24 cellular contexts compared by ENCODE assay signal in the genomic region with DNA sequence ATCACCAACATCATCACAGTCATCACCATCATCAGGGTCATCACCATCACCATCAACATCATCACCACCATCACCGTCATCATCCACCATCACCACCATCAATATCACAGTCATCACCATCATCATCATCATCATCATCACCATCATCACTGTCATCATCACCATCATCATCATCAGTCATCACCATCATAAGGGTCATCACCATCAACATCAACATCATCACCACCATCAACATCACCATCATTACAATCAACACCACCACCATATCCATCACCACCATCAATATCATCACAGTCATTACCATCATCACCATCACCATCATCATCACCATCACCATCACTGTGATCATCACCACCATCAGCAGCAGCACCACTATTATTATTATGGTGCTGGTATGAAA.
DNase-seq lines count a peak whose midpoint lies in the region; ATAC-seq, FAIRE-seq and TF ChIP-seq lines count a peak whose summit lies in the region.
"Had no signal": no experiment of that assay in that cellular context is flagged by ENCODE, and none has a peak within 500 bp of the region (broad histone marks: within the 10 kb centered on the region; RNA-seq: fewer than 3 reads in every experiment).

No MANE protein-coding gene starts in this region.

- H3K4me2 ChIP-seq in IMR-90 (ENCODE audit: low read depth, low read length) (no peak overlapping the region), astrocyte (ENCODE audit: low read length) (no peak overlapping the region), endothelial cell of umbilical vein (ENCODE audit: insufficient read depth, low read length) (no peak overlapping the region)
- H3K4me2 ChIP-seq: A549; BLaER1 treated with 17β-estradiol and CSF1 and Interleukin-3, amounts not matched to agents 10 nM and 100 nM had no signal

- H3K23ac ChIP-seq in IMR-90 (ENCODE audit: low read depth, low read length) = 0 out of 2 replicates have a peak overlapping the region, but pooled peaks have one; percentile 47

- H3K4me3 ChIP-seq in IMR-90 (ENCODE audit: insufficient read depth, low read depth, low read length) (no peak overlapping the region), astrocyte (ENCODE audit: insufficient read depth, low read depth, low read length) (no peak overlapping the region), endothelial cell of umbilical vein (replicated peaks in 1 of 3; ENCODE audit: insufficient read depth in 1 of 3, low read depth in 1 of 3, low read length in 3 of 3) (no peak overlapping the region)
- H3K4me3 ChIP-seq: A549; BLaER1 treated with 17β-estradiol and CSF1 and Interleukin-3, amounts not matched to agents 10 nM and 100 nM; HAP-1 had no signal

- no peak overlapping the region for H4K5ac ChIP-seq in IMR-90 (ENCODE audit: low read depth, low read length)

- no peak overlapping the region for H4K8ac ChIP-seq in IMR-90 (ENCODE audit: low read depth in 2 of 2, low read length in 2 of 2)

- BruUV-seq in IMR-90 (replicated peaks; lab: Mats Ljungman, UMichigan) = no TSS peak
- BruUV-seq in endothelial cell of umbilical vein (replicated peaks; lab: Mats Ljungman, UMichigan) = no TSS peak

- no peak overlapping the region for H3K27ac Mint-ChIP-seq in astrocyte (ENCODE audit: unreplicated experiment)
- H3K27ac Mint-ChIP-seq: CD14-positive monocyte; CD4-positive, alpha-beta T cell; CD8-positive, alpha-beta memory T cell had no signal

- no peak overlapping the region for H2BK120ac ChIP-seq in IMR-90 (ENCODE audit: low read depth, low read length)

- H2BK5ac ChIP-seq in IMR-90 (ENCODE audit: low read depth, low read length, poor library complexity, severe bottlenecking) = no peak overlapping the region

- dilution Hi-C loops in IMR-90 (cut with HindIII; ENCODE audit: low sequenced_read_pairs, unreplicated experiment) (no loop called here), endothelial cell of umbilical vein (cut with MboI; ENCODE audit: extremely low pct_ligation_motif_present, low sequenced_read_pairs) (no loop called here)

- intact Hi-C loops in IMR-90 (cut with micrococcal nuclease) = loop anchor here (5.0 kb wide), 1 partner anchor 36 kb away; no protein-coding TSS in a partner anchor
- intact Hi-C loops in endothelial cell of umbilical vein (cut with micrococcal nuclease) = no loop called here

- DNase-seq in GM12891 (ENCODE audit: insufficient read length, low spot score) (no peak), IMR-90 (no peak), astrocyte (ENCODE audit: low read depth) (no peak), endothelial cell of umbilical vein (ENCODE audit: low read depth, low spot score) (no peak), NCI-H345 (lab: John Stamatoyannopoulos, UW) (no peak), GM13976 (ENCODE audit: low spot score) (no peak), EL (no peak)
- no peak for DNase-seq in stimulated activated CD4-positive, alpha-beta T cell treated with anti-CD3 and anti-CD28 coated beads, Interleukin-15, amount 100 ng/mL, for 24 hours
- DNase-seq: 8988T; ACHN; AML-193; BE2C; CD4-positive, alpha-beta T cell; CD8-positive, alpha-beta memory T cell; DMS 273 treated with DMSO at 0.1 percent for 48 hours; DMS79; GOT3 had no signal

- no peak overlapping the region for H3K18ac ChIP-seq in IMR-90 (ENCODE audit: low read depth, low read length)

- H3K9ac ChIP-seq in IMR-90 (ENCODE audit: low read depth, low read length) (no peak overlapping the region), astrocyte (ENCODE audit: low read length) (no peak overlapping the region), endothelial cell of umbilical vein (replicated peaks; ENCODE audit: extremely low read depth, insufficient read depth, low read length) (no peak overlapping the region)
- H3K9ac ChIP-seq: BLaER1 treated with 17β-estradiol and CSF1 and Interleukin-3, amounts not matched to agents 10 nM and 100 nM had no signal

- no peak overlapping the region for H2AK9ac ChIP-seq in IMR-90 (replicated peaks; ENCODE audit: low read depth, low read length, poor library complexity)

- no peak overlapping the region for H3K56ac ChIP-seq in IMR-90 (ENCODE audit: extremely low read depth, insufficient read depth, low read length)

- POLR2A ChIA-PET in IMR-90 (lab: Charles Lee; ENCODE audit: unreplicated experiment) (no interaction called here), endothelial cell of umbilical vein (lab: Charles Lee) (no interaction called here)

- peaks cover 9% of the 10 kb centered on the region for H3K4me1 Mint-ChIP-seq in astrocyte (ENCODE audit: low read depth, unreplicated experiment)
- H3K4me1 Mint-ChIP-seq: CD14-positive monocyte had no signal

- TF ChIP-seq CTCF in IMR-90 (conservative IDR thresholded peaks at IDR 0.05; ENCODE audit: low read depth, low read length) (no peak), astrocyte (IDR thresholded peaks at IDR 0.05; ENCODE audit: insufficient read depth, low read depth, low read length) (no peak), endothelial cell of umbilical vein (IDR thresholded peaks at IDR 0.05; ENCODE audit: extremely low read depth in 1 of 2, insufficient read depth in 1 of 2, low read depth in 1 of 2, low read length in 2 of 2) (no peak), GM13976 (IDR thresholded peaks at IDR 0.05; ENCODE audit: borderline replicate concordance, control extremely low read depth, extremely low read depth, insufficient read depth, missing control alignments) (no peak)

- no peak overlapping the region for H3K4ac ChIP-seq in IMR-90 (ENCODE audit: low read depth, low read length)

- peaks cover 14% of the 10 kb centered on the region for H3K36me3 Mint-ChIP-seq in astrocyte (ENCODE audit: low read depth, unreplicated experiment)
- H3K36me3 Mint-ChIP-seq: CD8-positive, alpha-beta memory T cell had no signal

- H3K9me3 Mint-ChIP-seq in astrocyte (ENCODE audit: unreplicated experiment) = no peaks in the 10 kb centered on the region
- H3K9me3 Mint-ChIP-seq: CD14-positive monocyte; CD4-positive, alpha-beta T cell had no signal

- H3K27me3 Mint-ChIP-seq in astrocyte (ENCODE audit: low read depth, unreplicated experiment) = no peaks in the 10 kb centered on the region
- H3K27me3 Mint-ChIP-seq: CD4-positive, alpha-beta T cell; CD8-positive, alpha-beta memory T cell had no signal

- 83% methylated on average over 1 of the region's 1 CpG; no CpG with 5 or more reads in 1 of the 2 experiments for WGBS in IMR-90 (ENCODE audit: extremely low coverage in 2 of 2, insufficient read length in 1 of 2), 2 experiments

- peaks cover 37% of the 10 kb centered on the region for H3K36me3 ChIP-seq in IMR-90 (ENCODE audit: control insufficient read depth, insufficient read depth, low read length)
- H3K36me3 ChIP-seq in astrocyte (ENCODE audit: insufficient read depth, low read length) = peaks cover 9% of the 10 kb centered on the region
- no peaks in the 10 kb centered on the region for H3K36me3 ChIP-seq in endothelial cell of umbilical vein (ENCODE audit: control insufficient read depth in 2 of 2, extremely low read depth in 1 of 2, insufficient read depth in 2 of 2, low read length in 2 of 2)
- H3K36me3 ChIP-seq: BE2C had no signal

- H3K9me1 ChIP-seq in IMR-90 (ENCODE audit: insufficient read depth, low read length) (peaks cover 54% of the 10 kb centered on the region), endothelial cell of umbilical vein (replicated peaks; ENCODE audit: control insufficient read depth, extremely low read depth, insufficient read depth, low read length) (no peaks in the 10 kb centered on the region)

- peaks cover 42% of the 10 kb centered on the region for H3K79me2 ChIP-seq in astrocyte (ENCODE audit: insufficient read depth, low read length)
- H3K79me2 ChIP-seq in endothelial cell of umbilical vein (ENCODE audit: control insufficient read depth, insufficient read depth, low read length) = peaks cover 7% of the 10 kb centered on the region

- H4K91ac ChIP-seq in IMR-90 (ENCODE audit: insufficient read depth, low read depth, low read length) = no peak overlapping the region

- H3K79me1 ChIP-seq in IMR-90 (ENCODE audit: low read depth in 1 of 2, low read length in 2 of 2) = peaks cover 55 to 82% of the 10 kb centered on the region in 2 experiments

- H3K4me1 ChIP-seq in IMR-90 (ENCODE audit: control insufficient read depth, insufficient read depth, low read length) (peaks cover 10% of the 10 kb centered on the region), astrocyte (ENCODE audit: insufficient read depth, low read length) (peaks cover 16% of the 10 kb centered on the region), endothelial cell of umbilical vein (ENCODE audit: control insufficient read depth, extremely low read depth, insufficient read depth, low read length) (no peaks in the 10 kb centered on the region)
- H3K4me1 ChIP-seq: BE2C; BLaER1 treated with 17β-estradiol and CSF1 and Interleukin-3, amounts not matched to agents 10 nM and 100 nM; HAP-1 had no signal

- H2AFZ ChIP-seq in IMR-90 (replicated peaks; ENCODE audit: low read length, poor library complexity) (no peak overlapping the region), astrocyte (ENCODE audit: low read depth, low read length) (no peak overlapping the region), endothelial cell of umbilical vein (ENCODE audit: low read depth, low read length) (no peak overlapping the region)

- no peak overlapping the region for H3K4me3 Mint-ChIP-seq in astrocyte (ENCODE audit: unreplicated experiment)
- H3K4me3 Mint-ChIP-seq: CD14-positive monocyte; CD4-positive, alpha-beta T cell; CD8-positive, alpha-beta memory T cell had no signal

- no peak for ATAC-seq in IMR-90 (ENCODE audit: low read depth)
- ATAC-seq: A549 had no signal

- H3K14ac ChIP-seq in IMR-90 (replicated peaks; ENCODE audit: low read depth, low read length) = no peak overlapping the region

- peak; percentile 16 for FAIRE-seq in GM12891 (lab: Jason Lieb, UNC)
- peak; percentile 80 for FAIRE-seq in astrocyte (lab: Jason Lieb, UNC)
- FAIRE-seq in endothelial cell of umbilical vein (lab: Jason Lieb, UNC) = peak; percentile 48
- FAIRE-seq: A549, D721Med, G401.6, H54 had no signal

- CTCF ChIA-PET in IMR-90 (lab: Yijun Ruan, JAX) = no interaction called here
- CTCF ChIA-PET in endothelial cell of umbilical vein (lab: Charles Lee) = no interaction called here

- in situ Hi-C loops in IMR-90 (cut with MboI; ENCODE audit: low sequenced_read_pairs) = no loop called here
- in situ Hi-C loops in GM13976 (cut with MboI; ENCODE audit: low sequenced_read_pairs, unreplicated experiment) = no loop called here

- no peaks in the 10 kb centered on the region for H3K9me3 ChIP-seq in IMR-90 (ENCODE audit: control insufficient read depth, insufficient read depth, low read length)
- H3K9me3 ChIP-seq in astrocyte (ENCODE audit: insufficient read depth, low read depth, low read length) = no peaks in the 10 kb centered on the region
- H3K9me3 ChIP-seq in endothelial cell of umbilical vein (replicated peaks; ENCODE audit: control insufficient read depth, insufficient read depth, low read length) = no peaks in the 10 kb centered on the region
- H3K9me3 ChIP-seq: A549, BE2C, HAP-1 had no signal

- H2BK15ac ChIP-seq in IMR-90 (ENCODE audit: low read depth, low read length) = no peak overlapping the region

- H3K27me3 ChIP-seq in IMR-90 (ENCODE audit: control insufficient read depth, insufficient read depth, low read length) (no peaks in the 10 kb centered on the region), astrocyte (ENCODE audit: insufficient read depth, low read length) (no peaks in the 10 kb centered on the region), endothelial cell of umbilical vein (ENCODE audit: control insufficient read depth in 2 of 2, insufficient read depth in 2 of 2, low read length in 2 of 2) (no peaks in the 10 kb centered on the region)
- H3K27me3 ChIP-seq: BE2C; BLaER1 treated with 17β-estradiol and CSF1 and Interleukin-3, amounts not matched to agents 10 nM and 100 nM had no signal

- TF ChIP-seq POLR2A in GM12891 (IDR thresholded peaks at IDR 0.05; ENCODE audit: low read depth, low read length) = no peak
- no peak for TF ChIP-seq POLR2A in IMR-90 (IDR thresholded peaks at IDR 0.05; ENCODE audit: low read depth, low read length)
- no peak for TF ChIP-seq POLR2A in endothelial cell of umbilical vein (IDR thresholded peaks at IDR 0.05; ENCODE audit: low read depth, low read length)

- no peak overlapping the region for H3K27ac ChIP-seq in IMR-90 (ENCODE audit: insufficient read depth, low read length)
- no peak overlapping the region for H3K27ac ChIP-seq in astrocyte (ENCODE audit: low read depth, low read length)
- H3K27ac ChIP-seq in endothelial cell of umbilical vein (ENCODE audit: insufficient read depth, low read depth, low read length) = no peak overlapping the region
- H3K27ac ChIP-seq: A549; BLaER1 treated with 17β-estradiol and CSF1 and Interleukin-3, amounts not matched to agents 10 nM and 100 nM had no signal

- no peak overlapping the region for H2BK20ac ChIP-seq in IMR-90 (ENCODE audit: low read depth, low read length)

- no peak for TF ChIP-seq RAD21 in IMR-90 (IDR thresholded peaks at IDR 0.05; ENCODE audit: low read length)

- peak overlapping the region; percentile 29; the same call in 1 of the 2 replicates for H2AK5ac ChIP-seq in IMR-90 (ENCODE audit: low read depth, low read length)

- H4K20me1 ChIP-seq in IMR-90 (ENCODE audit: insufficient read depth, low read length) (peaks cover 83% of the 10 kb centered on the region), astrocyte (ENCODE audit: insufficient read depth, low read length) (peaks cover 92% of the 10 kb centered on the region), endothelial cell of umbilical vein (replicated peaks; ENCODE audit: control insufficient read depth, extremely low read depth, insufficient read depth, low read length) (no peaks in the 10 kb centered on the region)
